ENCODE assay signal across 1 cellular context in the genomic region with DNA sequence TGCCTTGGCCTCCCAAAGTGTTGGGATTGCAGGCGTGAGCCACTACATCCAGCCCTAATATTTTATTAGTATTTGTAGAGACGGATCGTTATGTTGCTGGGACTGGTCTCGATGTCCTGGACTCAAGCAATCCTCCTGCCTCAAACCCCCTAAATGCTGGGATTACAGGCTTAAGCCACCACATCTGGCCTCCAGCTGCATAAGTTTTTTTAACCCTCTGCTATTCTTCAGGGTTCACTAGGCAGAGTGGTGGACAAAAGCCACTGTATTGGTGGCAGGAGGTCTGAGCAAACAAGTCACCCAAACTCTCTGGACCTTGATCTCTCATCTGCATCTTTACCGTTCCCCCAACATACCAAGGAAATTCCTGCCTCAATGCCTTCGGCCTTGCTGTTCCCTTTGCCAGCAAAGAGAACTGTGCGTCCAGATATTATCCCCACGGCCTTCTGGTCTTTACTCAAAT.
A peak's percentile ranks its signal among the peaks of the same experiment; 100 is the strongest.
TF ChIP-seq lines count a peak whose summit lies in the region.

No MANE protein-coding gene starts in this region.

TF ChIP-seq in HepG2, 621 proteins besides CTCF, POLR2A, EP300 and RAD21:
- TF ChIP-seq, protein P1, sequence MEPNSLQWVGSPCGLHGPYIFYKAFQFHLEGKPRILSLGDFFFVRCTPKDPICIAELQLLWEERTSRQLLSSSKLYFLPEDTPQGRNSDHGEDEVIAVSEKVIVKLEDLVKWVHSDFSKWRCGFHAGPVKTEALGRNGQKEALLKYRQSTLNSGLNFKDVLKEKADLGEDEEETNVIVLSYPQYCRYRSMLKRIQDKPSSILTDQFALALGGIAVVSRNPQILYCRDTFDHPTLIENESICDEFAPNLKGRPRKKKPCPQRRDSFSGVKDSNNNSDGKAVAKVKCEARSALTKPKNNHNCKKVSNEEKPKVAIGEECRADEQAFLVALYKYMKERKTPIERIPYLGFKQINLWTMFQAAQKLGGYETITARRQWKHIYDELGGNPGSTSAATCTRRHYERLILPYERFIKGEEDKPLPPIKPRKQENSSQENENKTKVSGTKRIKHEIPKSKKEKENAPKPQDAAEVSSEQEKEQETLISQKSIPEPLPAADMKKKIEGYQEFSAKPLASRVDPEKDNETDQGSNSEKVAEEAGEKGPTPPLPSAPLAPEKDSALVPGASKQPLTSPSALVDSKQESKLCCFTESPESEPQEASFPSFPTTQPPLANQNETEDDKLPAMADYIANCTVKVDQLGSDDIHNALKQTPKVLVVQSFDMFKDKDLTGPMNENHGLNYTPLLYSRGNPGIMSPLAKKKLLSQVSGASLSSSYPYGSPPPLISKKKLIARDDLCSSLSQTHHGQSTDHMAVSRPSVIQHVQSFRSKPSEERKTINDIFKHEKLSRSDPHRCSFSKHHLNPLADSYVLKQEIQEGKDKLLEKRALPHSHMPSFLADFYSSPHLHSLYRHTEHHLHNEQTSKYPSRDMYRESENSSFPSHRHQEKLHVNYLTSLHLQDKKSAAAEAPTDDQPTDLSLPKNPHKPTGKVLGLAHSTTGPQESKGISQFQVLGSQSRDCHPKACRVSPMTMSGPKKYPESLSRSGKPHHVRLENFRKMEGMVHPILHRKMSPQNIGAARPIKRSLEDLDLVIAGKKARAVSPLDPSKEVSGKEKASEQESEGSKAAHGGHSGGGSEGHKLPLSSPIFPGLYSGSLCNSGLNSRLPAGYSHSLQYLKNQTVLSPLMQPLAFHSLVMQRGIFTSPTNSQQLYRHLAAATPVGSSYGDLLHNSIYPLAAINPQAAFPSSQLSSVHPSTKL (CRISPR knock-in tag; IDR thresholded peaks at IDR 0.05): peak; percentile 8; the same call in 1 of the 2 replicates
- TF ChIP-seq TEAD3 (CRISPR knock-in tag; optimal IDR thresholded peaks at IDR 0.05; ENCODE audit: borderline replicate concordance): peak; percentile 82
- no peak for TF ChIP-seq AGO1 (IDR thresholded peaks at IDR 0.05; ENCODE audit: low read depth, low read length, poor library complexity, severe bottlenecking)
- TF ChIP-seq HNF4A (CRISPR knock-in tag; IDR thresholded peaks at IDR 0.05): 0 out of 2 replicates have a peak, but pooled peaks have one; percentile 33
